In genomic region chr3:98732239-98733054, GRCh38 we compare ENCODE assay signal across 1 cellular context.
TF ChIP-seq lines count a peak whose summit lies in the region.

No MANE protein-coding gene starts in this region.

TF ChIP-seq in HepG2, 621 proteins besides CTCF, POLR2A, EP300 and RAD21 (continued from another document and continues in another):
- TF ChIP-seq, protein P1, sequence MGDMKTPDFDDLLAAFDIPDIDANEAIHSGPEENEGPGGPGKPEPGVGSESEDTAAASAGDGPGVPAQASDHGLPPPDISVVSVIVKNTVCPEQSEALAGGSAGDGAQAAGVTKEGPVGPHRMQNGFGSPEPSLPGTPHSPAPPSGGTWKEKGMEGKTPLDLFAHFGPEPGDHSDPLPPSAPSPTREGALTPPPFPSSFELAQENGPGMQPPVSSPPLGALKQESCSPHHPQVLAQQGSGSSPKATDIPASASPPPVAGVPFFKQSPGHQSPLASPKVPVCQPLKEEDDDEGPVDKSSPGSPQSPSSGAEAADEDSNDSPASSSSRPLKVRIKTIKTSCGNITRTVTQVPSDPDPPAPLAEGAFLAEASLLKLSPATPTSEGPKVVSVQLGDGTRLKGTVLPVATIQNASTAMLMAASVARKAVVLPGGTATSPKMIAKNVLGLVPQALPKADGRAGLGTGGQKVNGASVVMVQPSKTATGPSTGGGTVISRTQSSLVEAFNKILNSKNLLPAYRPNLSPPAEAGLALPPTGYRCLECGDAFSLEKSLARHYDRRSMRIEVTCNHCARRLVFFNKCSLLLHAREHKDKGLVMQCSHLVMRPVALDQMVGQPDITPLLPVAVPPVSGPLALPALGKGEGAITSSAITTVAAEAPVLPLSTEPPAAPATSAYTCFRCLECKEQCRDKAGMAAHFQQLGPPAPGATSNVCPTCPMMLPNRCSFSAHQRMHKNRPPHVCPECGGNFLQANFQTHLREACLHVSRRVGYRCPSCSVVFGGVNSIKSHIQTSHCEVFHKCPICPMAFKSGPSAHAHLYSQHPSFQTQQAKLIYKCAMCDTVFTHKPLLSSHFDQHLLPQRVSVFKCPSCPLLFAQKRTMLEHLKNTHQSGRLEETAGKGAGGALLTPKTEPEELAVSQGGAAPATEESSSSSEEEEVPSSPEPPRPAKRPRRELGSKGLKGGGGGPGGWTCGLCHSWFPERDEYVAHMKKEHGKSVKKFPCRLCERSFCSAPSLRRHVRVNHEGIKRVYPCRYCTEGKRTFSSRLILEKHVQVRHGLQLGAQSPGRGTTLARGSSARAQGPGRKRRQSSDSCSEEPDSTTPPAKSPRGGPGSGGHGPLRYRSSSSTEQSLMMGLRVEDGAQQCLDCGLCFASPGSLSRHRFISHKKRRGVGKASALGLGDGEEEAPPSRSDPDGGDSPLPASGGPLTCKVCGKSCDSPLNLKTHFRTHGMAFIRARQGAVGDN (CRISPR knock-in tag; IDR thresholded peaks at IDR 0.05), result peak; percentile 88
- TF ChIP-seq ZBTB1 (CRISPR knock-in tag; IDR thresholded peaks at IDR 0.05; ENCODE audit: borderline replicate concordance) (no peak), ZMAT5 (CRISPR knock-in tag; IDR thresholded peaks at IDR 0.05; ENCODE audit: borderline replicate concordance, low read depth) (no peak), SCMH1 (CRISPR knock-in tag; IDR thresholded peaks at IDR 0.05; ENCODE audit: borderline replicate concordance) (no peak), PHF21A (CRISPR knock-in tag; IDR thresholded peaks at IDR 0.05) (no peak), SIN3B (IDR thresholded peaks at IDR 0.05; ENCODE audit: low read length) (no peak), GZF1 (CRISPR knock-in tag; IDR thresholded peaks at IDR 0.05) (no peak), POGZ (CRISPR knock-in tag; IDR thresholded peaks at IDR 0.05) (peak; percentile 12; the same call in 1 of the 2 replicates), MZF1 (CRISPR knock-in tag; IDR thresholded peaks at IDR 0.05; ENCODE audit: borderline replicate concordance) (no peak), TSC22D2 (CRISPR knock-in tag; IDR thresholded peaks at IDR 0.05; ENCODE audit: borderline replicate concordance) (no peak), TBX2 (CRISPR knock-in tag; IDR thresholded peaks at IDR 0.05; ENCODE audit: borderline replicate concordance) (peak; percentile 41; the same call in 1 of the 2 replicates), FOXK1 (CRISPR knock-in tag; IDR thresholded peaks at IDR 0.05; ENCODE audit: borderline replicate concordance, low read depth) (peak; percentile 77; the same call in 1 of the 2 replicates), AGO2 (optimal IDR thresholded peaks at IDR 0.05; ENCODE audit: low read depth, low read length) (peak; percentile 88), ZNF460 (CRISPR knock-in tag; IDR thresholded peaks at IDR 0.05; ENCODE audit: borderline replicate concordance) (no peak), ZNF207 (IDR thresholded peaks at IDR 0.05; ENCODE audit: borderline replicate concordance) (no peak), ZNF737 (CRISPR knock-in tag; IDR thresholded peaks at IDR 0.05; ENCODE audit: borderline replicate concordance) (no peak), CERS6 (CRISPR knock-in tag; IDR thresholded peaks at IDR 0.05) (no peak), THAP9 (CRISPR knock-in tag; IDR thresholded peaks at IDR 0.05; ENCODE audit: borderline replicate concordance) (0 out of 2 replicates have a peak, but pooled peaks have one; percentile 58), ZNF724P (CRISPR knock-in tag; IDR thresholded peaks at IDR 0.05; ENCODE audit: borderline replicate concordance) (no peak), ZNF788 (CRISPR knock-in tag; IDR thresholded peaks at IDR 0.05; ENCODE audit: borderline replicate concordance) (no peak; the same call in 1 of the 2 replicates), ZNF205 (CRISPR knock-in tag; IDR thresholded peaks at IDR 0.05) (no peak), ZBTB21 (CRISPR knock-in tag; IDR thresholded peaks at IDR 0.05) (no peak), ZNF333 (CRISPR knock-in tag; IDR thresholded peaks at IDR 0.05; ENCODE audit: borderline replicate concordance) (no peak; the same call in 1 of the 2 replicates), GTF2F1 (IDR thresholded peaks at IDR 0.05; ENCODE audit: low read length) (no peak), SNRNP70 (IDR thresholded peaks at IDR 0.05; ENCODE audit: low read depth, low read length) (no peak), FOXM1 (CRISPR knock-in tag; IDR thresholded peaks at IDR 0.05) (no peak), CAMTA2 (CRISPR knock-in tag; IDR thresholded peaks at IDR 0.05; ENCODE audit: borderline replicate concordance) (no peak), NFKB2 (CRISPR knock-in tag; IDR thresholded peaks at IDR 0.05; ENCODE audit: borderline replicate concordance) (peak; percentile 36; the same call in 1 of the 2 replicates), ZNF256 (CRISPR knock-in tag; conservative IDR thresholded peaks at IDR 0.05) (no peak), CEBPG (CRISPR knock-in tag; IDR thresholded peaks at IDR 0.05) (no peak), GATAD1 (CRISPR knock-in tag; IDR thresholded peaks at IDR 0.05) (no peak), ZNF644 (CRISPR knock-in tag; IDR thresholded peaks at IDR 0.05; ENCODE audit: low read depth) (no peak), KMT2B (CRISPR knock-in tag; IDR thresholded peaks at IDR 0.05) (0 out of 2 replicates have a peak, but pooled peaks have one; percentile 37), ZNF713 (CRISPR knock-in tag; IDR thresholded peaks at IDR 0.05) (no peak), FOXA3 (CRISPR knock-in tag; IDR thresholded peaks at IDR 0.05) (peak; percentile 57), NCOA2 (CRISPR knock-in tag; IDR thresholded peaks at IDR 0.05) (no peak; the same call in 1 of the 2 replicates), ZNF703 (CRISPR knock-in tag; IDR thresholded peaks at IDR 0.05; ENCODE audit: borderline replicate concordance) (no peak), ZFP41 (CRISPR knock-in tag; IDR thresholded peaks at IDR 0.05; ENCODE audit: borderline replicate concordance) (no peak)
- TF ChIP-seq, protein P2, sequence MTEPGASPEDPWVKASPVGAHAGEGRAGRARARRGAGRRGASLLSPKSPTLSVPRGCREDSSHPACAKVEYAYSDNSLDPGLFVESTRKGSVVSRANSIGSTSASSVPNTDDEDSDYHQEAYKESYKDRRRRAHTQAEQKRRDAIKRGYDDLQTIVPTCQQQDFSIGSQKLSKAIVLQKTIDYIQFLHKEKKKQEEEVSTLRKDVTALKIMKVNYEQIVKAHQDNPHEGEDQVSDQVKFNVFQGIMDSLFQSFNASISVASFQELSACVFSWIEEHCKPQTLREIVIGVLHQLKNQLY (CRISPR knock-in tag; IDR thresholded peaks at IDR 0.05), result no peak
- TF ChIP-seq, protein P3, sequence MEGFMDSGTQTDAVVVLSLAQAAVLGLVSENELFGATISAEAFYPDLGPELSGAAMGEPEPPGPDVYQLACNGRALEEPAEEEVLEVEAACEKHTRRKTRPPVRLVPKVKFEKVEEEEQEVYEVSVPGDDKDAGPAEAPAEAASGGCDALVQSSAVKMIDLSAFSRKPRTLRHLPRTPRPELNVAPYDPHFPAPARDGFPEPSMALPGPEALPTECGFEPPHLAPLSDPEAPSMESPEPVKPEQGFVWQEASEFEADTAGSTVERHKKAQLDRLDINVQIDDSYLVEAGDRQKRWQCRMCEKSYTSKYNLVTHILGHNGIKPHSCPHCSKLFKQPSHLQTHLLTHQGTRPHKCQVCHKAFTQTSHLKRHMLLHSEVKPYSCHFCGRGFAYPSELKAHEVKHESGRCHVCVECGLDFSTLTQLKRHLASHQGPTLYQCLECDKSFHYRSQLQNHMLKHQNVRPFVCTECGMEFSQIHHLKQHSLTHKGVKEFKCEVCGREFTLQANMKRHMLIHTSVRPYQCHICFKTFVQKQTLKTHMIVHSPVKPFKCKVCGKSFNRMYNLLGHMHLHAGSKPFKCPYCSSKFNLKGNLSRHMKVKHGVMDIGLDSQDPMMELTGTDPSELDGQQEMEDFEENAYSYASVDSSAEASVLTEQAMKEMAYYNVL (CRISPR knock-in tag; IDR thresholded peaks at IDR 0.05; ENCODE audit: borderline replicate concordance), result no peak
- TF ChIP-seq, protein P4, sequence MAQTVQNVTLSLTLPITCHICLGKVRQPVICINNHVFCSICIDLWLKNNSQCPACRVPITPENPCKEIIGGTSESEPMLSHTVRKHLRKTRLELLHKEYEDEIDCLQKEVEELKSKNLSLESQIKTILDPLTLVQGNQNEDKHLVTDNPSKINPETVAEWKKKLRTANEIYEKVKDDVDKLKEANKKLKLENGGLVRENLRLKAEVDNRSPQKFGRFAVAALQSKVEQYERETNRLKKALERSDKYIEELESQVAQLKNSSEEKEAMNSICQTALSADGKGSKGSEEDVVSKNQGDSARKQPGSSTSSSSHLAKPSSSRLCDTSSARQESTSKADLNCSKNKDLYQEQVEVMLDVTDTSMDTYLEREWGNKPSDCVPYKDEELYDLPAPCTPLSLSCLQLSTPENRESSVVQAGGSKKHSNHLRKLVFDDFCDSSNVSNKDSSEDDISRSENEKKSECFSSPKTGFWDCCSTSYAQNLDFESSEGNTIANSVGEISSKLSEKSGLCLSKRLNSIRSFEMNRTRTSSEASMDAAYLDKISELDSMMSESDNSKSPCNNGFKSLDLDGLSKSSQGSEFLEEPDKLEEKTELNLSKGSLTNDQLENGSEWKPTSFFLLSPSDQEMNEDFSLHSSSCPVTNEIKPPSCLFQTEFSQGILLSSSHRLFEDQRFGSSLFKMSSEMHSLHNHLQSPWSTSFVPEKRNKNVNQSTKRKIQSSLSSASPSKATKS (CRISPR knock-in tag; IDR thresholded peaks at IDR 0.05), result no peak
- TF ChIP-seq, protein P5, sequence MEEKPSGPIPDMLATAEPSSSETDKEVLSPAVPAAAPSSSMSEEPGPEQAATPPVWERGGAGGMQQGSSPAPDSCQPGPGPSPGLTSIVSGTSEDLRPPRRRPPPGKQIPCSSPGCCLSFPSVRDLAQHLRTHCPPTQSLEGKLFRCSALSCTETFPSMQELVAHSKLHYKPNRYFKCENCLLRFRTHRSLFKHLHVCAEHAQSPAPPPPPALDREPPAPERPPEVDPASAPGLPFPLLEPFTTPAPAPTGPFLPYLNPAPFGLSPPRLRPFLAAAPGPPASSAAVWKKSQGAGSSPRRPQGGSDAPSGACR (CRISPR knock-in tag; IDR thresholded peaks at IDR 0.05), result no peak; the same call in 1 of the 2 replicates
- TF ChIP-seq, protein P6, sequence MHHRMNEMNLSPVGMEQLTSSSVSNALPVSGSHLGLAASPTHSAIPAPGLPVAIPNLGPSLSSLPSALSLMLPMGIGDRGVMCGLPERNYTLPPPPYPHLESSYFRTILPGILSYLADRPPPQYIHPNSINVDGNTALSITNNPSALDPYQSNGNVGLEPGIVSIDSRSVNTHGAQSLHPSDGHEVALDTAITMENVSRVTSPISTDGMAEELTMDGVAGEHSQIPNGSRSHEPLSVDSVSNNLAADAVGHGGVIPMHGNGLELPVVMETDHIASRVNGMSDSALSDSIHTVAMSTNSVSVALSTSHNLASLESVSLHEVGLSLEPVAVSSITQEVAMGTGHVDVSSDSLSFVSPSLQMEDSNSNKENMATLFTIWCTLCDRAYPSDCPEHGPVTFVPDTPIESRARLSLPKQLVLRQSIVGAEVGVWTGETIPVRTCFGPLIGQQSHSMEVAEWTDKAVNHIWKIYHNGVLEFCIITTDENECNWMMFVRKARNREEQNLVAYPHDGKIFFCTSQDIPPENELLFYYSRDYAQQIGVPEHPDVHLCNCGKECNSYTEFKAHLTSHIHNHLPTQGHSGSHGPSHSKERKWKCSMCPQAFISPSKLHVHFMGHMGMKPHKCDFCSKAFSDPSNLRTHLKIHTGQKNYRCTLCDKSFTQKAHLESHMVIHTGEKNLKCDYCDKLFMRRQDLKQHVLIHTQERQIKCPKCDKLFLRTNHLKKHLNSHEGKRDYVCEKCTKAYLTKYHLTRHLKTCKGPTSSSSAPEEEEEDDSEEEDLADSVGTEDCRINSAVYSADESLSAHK (CRISPR knock-in tag; IDR thresholded peaks at IDR 0.05; ENCODE audit: borderline replicate concordance), result no peak
